ENCODE assay signal across 9 cellular contexts in genomic region chr20:33843854-33844253, GRCh38. TPM values are rescaled to one million over a fixed set of nuclear protein-coding genes. Genes with fewer than 3 reads are reported as not detected.
DNase-seq lines count a peak whose midpoint lies in the region; ATAC-seq, FAIRE-seq and TF ChIP-seq lines count a peak whose summit lies in the region.
"Had no signal": no experiment of that assay in that cellular context is flagged by ENCODE, and none has a peak within 500 bp of the region (broad histone marks: within the 10 kb centered on the region; RNA-seq: fewer than 3 reads in every experiment).

No MANE protein-coding gene starts in this region.

- 8% methylated on average over 4 of the region's 4 CpGs for WGBS in K562 (ENCODE audit: insufficient coverage, low coverage, missing lambda C conversion rate)
- WGBS in smooth muscle cell (ENCODE audit: low lambda C conversion rate), result 75% methylated on average over 4 of the region's 4 CpGs

- no peaks in the 10 kb centered on the region for H3F3A ChIP-seq in smooth muscle cell (ENCODE audit: low read depth)

- H3K36me3 ChIP-seq in K562 (ENCODE audit: control insufficient read depth, insufficient read depth, low read length) (peaks cover 7% of the 10 kb centered on the region; the same call in 1 of the 3 replicates), smooth muscle cell (ENCODE audit: low read depth) (no peaks in the 10 kb centered on the region)

- peak overlapping the region; percentile 38; the same call in 1 of the 2 replicates for H3K4me2 ChIP-seq in K562 (ENCODE audit: insufficient read depth, low read length)
- H3K4me2 ChIP-seq in smooth muscle cell, result peak overlapping the region; percentile 2

- ATAC-seq in HG03108 (IDR thresholded peaks at IDR 0.05; ENCODE audit: unreplicated experiment) (peak; percentile 69), K562 (peak; percentile 74), GM19351 (IDR thresholded peaks at IDR 0.05; ENCODE audit: unreplicated experiment) (no peak)

- no peak for FAIRE-seq in K562 (lab: Jason Lieb, UNC)

- H3K27me3 ChIP-seq in K562 (ENCODE audit: control insufficient read depth in 2 of 2, insufficient read depth in 2 of 2, low read length in 2 of 2), result no peaks in the 10 kb centered on the region
- no peaks in the 10 kb centered on the region for H3K27me3 ChIP-seq in smooth muscle cell (ENCODE audit: low read depth)
- H3K27me3 ChIP-seq: heart left ventricle had no signal

- peaks cover 63% of the 10 kb centered on the region for H3K79me2 ChIP-seq in K562 (ENCODE audit: control insufficient read depth, insufficient read depth, low read length)
- H3K79me2 ChIP-seq in smooth muscle cell (ENCODE audit: low read depth), result peaks cover 96% of the 10 kb centered on the region

- no peak for TF ChIP-seq POLR2A in K562 (conservative IDR thresholded peaks at IDR 0.05)

- POLR2A ChIA-PET in activated CD4-positive, alpha-beta memory T cell treated with anti-CD3 and anti-CD28 coated beads for 36 hours (lab: Charles Lee), result no interaction called here
- POLR2A ChIA-PET in activated CD4-positive, alpha-beta memory T cell treated with anti-CD3 and anti-CD28 coated beads, Interleukin-2, amount 10 ng/mL, durations not matched to agents 7 days and 5 days (lab: Charles Lee), result no interaction called here
- POLR2A ChIA-PET in K562 (lab: Yijun Ruan, JAX), result no interaction called here

- H3K9me3 ChIP-seq in K562 (replicated peaks; ENCODE audit: control insufficient read depth, insufficient read depth, low read depth, low read length) (no peaks in the 10 kb centered on the region), smooth muscle cell (replicated peaks; ENCODE audit: low read depth) (no peaks in the 10 kb centered on the region)
- H3K9me3 ChIP-seq: heart left ventricle had no signal

- H3K9ac ChIP-seq in K562 (ENCODE audit: insufficient read depth in 1 of 2, low read depth in 2 of 2, low read length in 2 of 2), result no peak overlapping the region; a peak in 1 of 4 replicates
- H3K9ac ChIP-seq in smooth muscle cell (ENCODE audit: low read depth), result no peak overlapping the region

- H3K9me1 ChIP-seq in K562 (ENCODE audit: control insufficient read depth, insufficient read depth, low read length), result peaks cover 4% of the 10 kb centered on the region

- no peaks in the 10 kb centered on the region for H3K9me3 Mint-ChIP-seq in activated CD4-positive, alpha-beta memory T cell treated with anti-CD3 and anti-CD28 coated beads for 36 hours
- no peaks in the 10 kb centered on the region for H3K9me3 Mint-ChIP-seq in activated CD4-positive, alpha-beta memory T cell treated with anti-CD3 and anti-CD28 coated beads, Interleukin-2, amount 10 ng/mL, durations not matched to agents 7 days and 5 days

- H3K4me1 ChIP-seq in K562 (replicated peaks in 1 of 2; ENCODE audit: control insufficient read depth in 2 of 2, insufficient read depth in 2 of 2, low read length in 2 of 2) (peaks cover 9 to 27% of the 10 kb centered on the region in 2 experiments; a peak in 4 of 5 replicates), smooth muscle cell (ENCODE audit: low read depth) (peaks cover 4% of the 10 kb centered on the region)

- H4K20me1 ChIP-seq in K562 (replicated peaks; ENCODE audit: control insufficient read depth, insufficient read depth, low read length) (peaks cover 37% of the 10 kb centered on the region), smooth muscle cell (ENCODE audit: low read depth) (peaks cover 100% of the 10 kb centered on the region)

- H3K4me3 ChIP-seq in K562, result no peak overlapping the region
- H3K4me3 ChIP-seq in smooth muscle cell, result no peak overlapping the region
- H3K4me3 ChIP-seq: heart left ventricle had no signal

- TF ChIP-seq RAD21 in K562 (CRISPR knock-in tag; conservative IDR thresholded peaks at IDR 0.05 in 1 of 2, IDR thresholded peaks at IDR 0.05 in 1 of 2), result no peak

- no peak for TF ChIP-seq CTCF in K562 (IDR thresholded peaks at IDR 0.05 in 2 of 3, conservative IDR thresholded peaks at IDR 0.05 in 1 of 3; ENCODE audit: insufficient read depth in 2 of 3, low read depth in 1 of 3, low read length in 3 of 3)
- TF ChIP-seq CTCF in smooth muscle cell (IDR thresholded peaks at IDR 0.05; ENCODE audit: borderline replicate concordance, insufficient read depth, poor library complexity, severe bottlenecking), result no peak

- CTCF ChIA-PET in activated CD4-positive, alpha-beta memory T cell treated with anti-CD3 and anti-CD28 coated beads for 36 hours (lab: Charles Lee), result no interaction called here
- CTCF ChIA-PET in activated CD4-positive, alpha-beta memory T cell treated with anti-CD3 and anti-CD28 coated beads, Interleukin-2, amount 10 ng/mL, durations not matched to agents 7 days and 5 days (lab: Charles Lee), result no interaction called here
- CTCF ChIA-PET in K562 (lab: Yijun Ruan, JAX; ENCODE audit: low intra/inter-chr PET ratio), result no interaction called here

- in situ Hi-C loops in K562 (cut with MboI), result no loop called here

- H3K27me3 Mint-ChIP-seq in activated CD4-positive, alpha-beta memory T cell treated with anti-CD3 and anti-CD28 coated beads for 36 hours, result no peaks in the 10 kb centered on the region
- H3K27me3 Mint-ChIP-seq in activated CD4-positive, alpha-beta memory T cell treated with anti-CD3 and anti-CD28 coated beads, Interleukin-2, amount 10 ng/mL, durations not matched to agents 7 days and 5 days, result no peaks in the 10 kb centered on the region

- BruUV-seq in K562 (replicated peaks; lab: Mats Ljungman, UMichigan), result no TSS peak

- H3K27ac Mint-ChIP-seq in activated CD4-positive, alpha-beta memory T cell treated with anti-CD3 and anti-CD28 coated beads for 36 hours, result peak overlapping the region; percentile 4
- no peak overlapping the region for H3K27ac Mint-ChIP-seq in activated CD4-positive, alpha-beta memory T cell treated with anti-CD3 and anti-CD28 coated beads, Interleukin-2, amount 10 ng/mL, durations not matched to agents 7 days and 5 days

- peaks cover 74% of the 10 kb centered on the region for H3K4me1 Mint-ChIP-seq in activated CD4-positive, alpha-beta memory T cell treated with anti-CD3 and anti-CD28 coated beads for 36 hours (ENCODE audit: low read depth)
- H3K4me1 Mint-ChIP-seq in activated CD4-positive, alpha-beta memory T cell treated with anti-CD3 and anti-CD28 coated beads, Interleukin-2, amount 10 ng/mL, durations not matched to agents 7 days and 5 days, result peaks cover 68% of the 10 kb centered on the region

- no peak overlapping the region for H2AFZ ChIP-seq in K562 (ENCODE audit: low read depth, low read length)
- H2AFZ ChIP-seq in smooth muscle cell (ENCODE audit: low read depth), result no peak overlapping the region

- H3K36me3 Mint-ChIP-seq in activated CD4-positive, alpha-beta memory T cell treated with anti-CD3 and anti-CD28 coated beads for 36 hours, result peaks cover 4% of the 10 kb centered on the region
- H3K36me3 Mint-ChIP-seq in activated CD4-positive, alpha-beta memory T cell treated with anti-CD3 and anti-CD28 coated beads, Interleukin-2, amount 10 ng/mL, durations not matched to agents 7 days and 5 days (ENCODE audit: low read depth), result peaks cover 16% of the 10 kb centered on the region

- intact Hi-C loops in activated CD4-positive, alpha-beta memory T cell treated with anti-CD3 and anti-CD28 coated beads for 36 hours (cut with micrococcal nuclease), result no loop called here
- intact Hi-C loops in K562 (cut with micrococcal nuclease), result no loop called here

- no peak overlapping the region for H3K4me3 Mint-ChIP-seq in activated CD4-positive, alpha-beta memory T cell treated with anti-CD3 and anti-CD28 coated beads for 36 hours
- no peak overlapping the region for H3K4me3 Mint-ChIP-seq in activated CD4-positive, alpha-beta memory T cell treated with anti-CD3 and anti-CD28 coated beads, Interleukin-2, amount 10 ng/mL, durations not matched to agents 7 days and 5 days

- no peak for TF ChIP-seq EP300 in K562 (IDR thresholded peaks at IDR 0.05; ENCODE audit: low read length)

- H3K27ac ChIP-seq in K562 (ENCODE audit: extremely low read depth, low read depth, low read length), result no peak overlapping the region
- no peak overlapping the region for H3K27ac ChIP-seq in smooth muscle cell (ENCODE audit: low read depth)

- peak; percentile 49 for DNase-seq in activated CD4-positive, alpha-beta memory T cell treated with anti-CD3 and anti-CD28 coated beads for 36 hours
- DNase-seq in activated CD4-positive, alpha-beta memory T cell treated with anti-CD3 and anti-CD28 coated beads, Interleukin-2, amount 10 ng/mL, durations not matched to agents 7 days and 5 days, result no peak
- peak in 3 of 4 experiments; percentile 20 to 38 (median 37) for DNase-seq in K562 (ENCODE audit: extremely low read depth in 1 of 4, low spot score in 3 of 4)
- no peak for DNase-seq in smooth muscle cell (lab: John Stamatoyannopoulos, UW; ENCODE audit: unreplicated experiment)
- no peak for DNase-seq in NCI-H524 treated with DMSO at 0.1 percent for 48 hours (lab: John Stamatoyannopoulos, UW)
- DNase-seq in epidermal melanocyte (ENCODE audit: insufficient read length, low spot score), result no peak

TF ChIP-seq in K562, 482 proteins besides CTCF, POLR2A, EP300 and RAD21 (continues in another document):
- 0 out of 2 replicates have a peak, but pooled peaks have one; percentile 6 for TF ChIP-seq CBFA2T3 (IDR thresholded peaks at IDR 0.05)
- no peak for TF ChIP-seq ZNF431 (CRISPR knock-in tag; IDR thresholded peaks at IDR 0.05)
- TF ChIP-seq FOXJ3 (CRISPR knock-in tag; IDR thresholded peaks at IDR 0.05), result no peak

RNA-seq across cellular contexts. Expression of gene CHMP4B, which starts 32.7 kb away (rescaled TPM):
- total RNA-seq in activated CD4-positive, alpha-beta memory T cell treated with anti-CD3 and anti-CD28 coated beads for 36 hours, result 10 to 100 TPM; 93.9 to 94.8 TPM
- total RNA-seq in activated CD4-positive, alpha-beta memory T cell treated with anti-CD3 and anti-CD28 coated beads, Interleukin-2, amount 10 ng/mL, durations not matched to agents 7 days and 5 days, result 10 to 100 TPM; 86.7 to 86.9 TPM
- 6.2 and 7.5 TPM in 2 replicates for total RNA-seq in K562 (2011; cell fraction: chromatin; rRNA removed; ENCODE audit: low replicate concordance)
- total RNA-seq in K562 (2011; cell fraction: nucleolus; rRNA removed), result 5.7 TPM in 2 replicates
- total RNA-seq in K562 (2011; cell fraction: nucleoplasm; rRNA removed), result 7.3 and 9.1 TPM in 2 replicates
- total RNA-seq in K562 (2014; rRNA removed) (35.4 and 39.2 TPM in 2 replicates), K562 (2014; rRNA removed; fragmentation: Illumina TruSeq; extraction: Trizol) (18.6 and 18.8 TPM in 2 replicates), K562 (2015; rRNA removed; fragmentation: Illumina TruSeq; extraction: Trizol) (30.4 and 30.8 TPM in 2 replicates), K562 (2021) (43.9 and 45.1 TPM in 2 replicates), smooth muscle cell (49.4 and 52.7 TPM in 2 replicates)
- polyA plus RNA-seq in K562 (2011; rRNA removed) (25.2 and 31.8 TPM in 2 replicates), K562 (2014; fragmentation: Illumina TruSeq; extraction: Trizol) (55.9 and 61.8 TPM in 2 replicates), K562 (2014; fragmentation: Nextera tagmentation; extraction: Ambion mirVana) (1 to 10 TPM; 1.8 to 2.5 TPM), K562 (2014; rRNA removed) (51.9 and 64.7 TPM in 2 replicates), smooth muscle cell (6.2 and 7.1 TPM in 2 replicates)
- polyA plus RNA-seq in K562 (2011; cell fraction: cytosol; rRNA removed), result 21.4 and 26.5 TPM in 2 replicates
- 8.8 and 10.6 TPM in 2 replicates for polyA plus RNA-seq in K562 (2011; cell fraction: nucleus; rRNA removed)
- 58.9 and 64.6 TPM in 2 replicates for polyA plus RNA-seq in K562 (2012)
- polyA minus RNA-seq in K562 (2011; rRNA and poly(A)+ RNA removed), result 10.0 and 11.8 TPM in 2 replicates
- 13.6 and 16.1 TPM in 2 replicates for polyA minus RNA-seq in K562 (2011; cell fraction: cytosol; rRNA and poly(A)+ RNA removed)
- 2.7 and 4.3 TPM in 2 replicates for polyA minus RNA-seq in K562 (2011; cell fraction: nucleus; rRNA and poly(A)+ RNA removed)

Comparison
In these comparisons a context has a peak if more than half of its experiments do, and no peak if none do; other contexts are left out.
1. DNase-seq: peak in activated CD4-positive, alpha-beta memory T cell treated with anti-CD3 and anti-CD28 coated beads for 36 hours (single experiment) and K562 (3 of 4); none in activated CD4-positive, alpha-beta memory T cell treated with anti-CD3 and anti-CD28 coated beads, Interleukin-2, amount 10 ng/mL, durations not matched to agents 7 days and 5 days (single experiment), smooth muscle cell (single experiment), NCI-H524 treated with DMSO at 0.1 percent for 48 hours (single experiment) and epidermal melanocyte (single experiment).